Comparison of ENCODE assay signal across 11 cellular contexts in genomic region chr15:28098360-28098765, GRCh38. TPM values are rescaled to one million over a fixed set of nuclear protein-coding genes. Genes with fewer than 3 reads are reported as not detected.
DNase-seq lines count a peak whose midpoint lies in the region; ATAC-seq and TF ChIP-seq lines count a peak whose summit lies in the region.
"Had no signal": no experiment of that assay in that cellular context is flagged by ENCODE, and none has a peak within 500 bp of the region (broad histone marks: within the 10 kb centered on the region; RNA-seq: fewer than 3 reads in every experiment).

No MANE protein-coding gene starts in this region.

- H3K27me3 ChIP-seq in CD4-positive, alpha-beta memory T cell (ENCODE audit: insufficient read depth, low read length), result peaks cover 38% of the 10 kb centered on the region
- H3K27me3 ChIP-seq in HUES6 (ENCODE audit: control insufficient read depth, insufficient read depth, low read length) (peaks cover 95% of the 10 kb centered on the region), breast epithelium (peaks cover 0 to 77% of the 10 kb centered on the region in 2 donors)
- H3K27me3 ChIP-seq: SJSA1 had no signal

- peak overlapping the region in 7 of 8 donors; percentile 44 to 90 (median 63) for H3K4me3 Mint-ChIP-seq in CD4-positive, alpha-beta memory T cell

- H3K9ac ChIP-seq in HUES6 (ENCODE audit: low read length), result no peak overlapping the region

- H3K27ac ChIP-seq in CD4-positive, alpha-beta memory T cell (ENCODE audit: low read depth, low read length), result no peak overlapping the region
- H3K27ac ChIP-seq in HUES6 (ENCODE audit: low read depth, low read length) (no peak overlapping the region), coronary artery (peak overlapping the region in 1 of 2 donors; percentile 78), breast epithelium (no peak overlapping the region)
- H3K27ac ChIP-seq: SJSA1 had no signal

- no peak overlapping the region for H3K4me3 ChIP-seq in CD4-positive, alpha-beta memory T cell (ENCODE audit: low read length in 2 of 2)
- peak overlapping the region; percentile 67; the same call in 1 of the 2 replicates for H3K4me3 ChIP-seq in HUES6 (ENCODE audit: low read depth, low read length)
- peak overlapping the region; percentile 65 for H3K4me3 ChIP-seq in coronary artery
- H3K4me3 ChIP-seq in breast epithelium, result no peak overlapping the region
- H3K4me3 ChIP-seq: SJSA1 had no signal

- peaks cover 38 to 53% of the 10 kb centered on the region in 2 donors for H3K27me3 Mint-ChIP-seq in CD4-positive, alpha-beta memory T cell

- H3K36me3 ChIP-seq in CD4-positive, alpha-beta memory T cell (ENCODE audit: insufficient read depth, low read length), result no peaks in the 10 kb centered on the region
- H3K36me3 ChIP-seq in HUES6 (ENCODE audit: control insufficient read depth, insufficient read depth, low read length), result no peaks in the 10 kb centered on the region
- H3K36me3 ChIP-seq in breast epithelium, result no peaks in the 10 kb centered on the region
- H3K36me3 ChIP-seq: SJSA1 had no signal

- peak overlapping the region in 1 of 7 donors; percentile 62 for H3K27ac Mint-ChIP-seq in CD4-positive, alpha-beta memory T cell

- intact Hi-C loops in CD4-positive, alpha-beta memory T cell (cut with micrococcal nuclease), result no loop called here
- intact Hi-C loops in posterior vena cava (cut with DNase I), result no loop called here
- intact Hi-C loops in breast epithelium (cut with DNase I; ENCODE audit: low total_unique reads), result loop anchor here (5.0 kb wide), 1 partner anchor 656 kb away; no protein-coding TSS in a partner anchor

- DNase-seq in CD4-positive, alpha-beta memory T cell, result no peak
- no peak for DNase-seq in coronary artery (ENCODE audit: low spot score)
- DNase-seq in posterior vena cava (ENCODE audit: low spot score), result peak; percentile 68
- DNase-seq in breast epithelium (ENCODE audit: low spot score in 2 of 2), result no peak
- DNase-seq: amygdala; KG1; NK-92 treated with Interleukin-12 subunit alpha and Interleukin-12 subunit beta, amount 100 ng/mL, for 24 hours had no signal

- no peak for TF ChIP-seq CTCF in coronary artery (IDR thresholded peaks at IDR 0.05)
- no peak for TF ChIP-seq CTCF in breast epithelium (IDR thresholded peaks at IDR 0.05)

- no peak for ATAC-seq in HG03039 (IDR thresholded peaks at IDR 0.05; ENCODE audit: unreplicated experiment)
- no peak for ATAC-seq in GM18519 (IDR thresholded peaks at IDR 0.05; ENCODE audit: low FRiP score, unreplicated experiment)

- CTCF ChIA-PET in CD4-positive, alpha-beta memory T cell (lab: Charles Lee; ENCODE audit: partially characterized antibody), result interaction anchor here (1.5 to 7.3 kb wide), 4 partner anchors 10 to 26 kb away, joined by 7 to 68 read pairs (median 26); no protein-coding TSS in a partner anchor

- H3K4me1 ChIP-seq in CD4-positive, alpha-beta memory T cell (ENCODE audit: insufficient read depth, low read length), result peaks cover 41% of the 10 kb centered on the region
- H3K4me1 ChIP-seq in HUES6 (ENCODE audit: control insufficient read depth, insufficient read depth, low read length), result peaks cover 31% of the 10 kb centered on the region
- no peaks in the 10 kb centered on the region for H3K4me1 ChIP-seq in breast epithelium

- POLR2A ChIA-PET in CD4-positive, alpha-beta memory T cell (lab: Charles Lee; ENCODE audit: partially characterized antibody), result interaction anchor here (1.2 to 6.4 kb wide), 4 partner anchors 9 to 38 kb away, joined by 3 to 76 read pairs (median 16); no protein-coding TSS in a partner anchor

- H3K4me1 Mint-ChIP-seq in CD4-positive, alpha-beta memory T cell, result peaks cover 15 to 53% (median 39%) of the 10 kb centered on the region in 4 donors

- H3K9me3 ChIP-seq in CD4-positive, alpha-beta memory T cell (ENCODE audit: control insufficient read depth in 1 of 2, low read length in 2 of 2), result no peaks in the 10 kb centered on the region
- H3K9me3 ChIP-seq in HUES6 (ENCODE audit: control insufficient read depth, insufficient read depth, low read depth, low read length) (no peaks in the 10 kb centered on the region), breast epithelium (no peaks in the 10 kb centered on the region)

- peaks cover 0 to 3% (median 0%) of the 10 kb centered on the region in 8 donors for H3K9me3 Mint-ChIP-seq in CD4-positive, alpha-beta memory T cell

- peaks cover 0 to 3% of the 10 kb centered on the region in 2 donors for H3K36me3 Mint-ChIP-seq in CD4-positive, alpha-beta memory T cell

- TF ChIP-seq POLR2A in breast epithelium (IDR thresholded peaks at IDR 0.05), result no peak

RNA-seq across cellular contexts. Expression of gene OCA2, which starts 0.8 kb away (rescaled TPM):
- total RNA-seq in CD4-positive, alpha-beta memory T cell, result not detected
- not detected for polyA plus RNA-seq in CD4-positive, alpha-beta memory T cell
- total RNA-seq in posterior vena cava, result 1 to 10 TPM in 1 of 2 donors, under 1 TPM in 1; 0.38 to 1.4 TPM
- total RNA-seq in breast epithelium, result under 1 TPM; 0.59 to 0.80 (median 0.66) TPM

Comparison
In these comparisons a context has a peak if more than half of its experiments do, and no peak if none do; other contexts are left out.
1. H3K4me3 ChIP-seq: peak in HUES6 (single experiment) and coronary artery (single experiment); none in CD4-positive, alpha-beta memory T cell (0 of 2) and breast epithelium (0 of 3).